ENCODE assay signal across 10 cellular contexts in genomic region chr1:62946516-62946915, GRCh38.
"Had no signal": no experiment of that assay in that cellular context is flagged by ENCODE, and none has a peak within 500 bp of the region (broad histone marks: within the 10 kb centered on the region; RNA-seq: fewer than 3 reads in every experiment).

No MANE protein-coding gene starts in this region.

- H3K9me3 ChIP-seq: HAP-1 had no signal

- FAIRE-seq: H1, H54 had no signal

- DNase-seq: GM23248, GOT3, H7, H9, HCEC 1CT, HFFc6 had no signal

- H3K4me3 ChIP-seq: GM23248, GM23338, HAP-1 had no signal

- H3K36me3 ChIP-seq: HAP-1 had no signal

- H3K27ac ChIP-seq: GM23248 had no signal
